In genomic region chr15:51750942-51751686, GRCh38 we compare ENCODE assay signal across 7 cellular contexts. TPM values are rescaled to one million over a fixed set of nuclear protein-coding genes. Genes with fewer than 3 reads are reported as not detected.
DNase-seq lines count a peak whose midpoint lies in the region; ATAC-seq, FAIRE-seq and TF ChIP-seq lines count a peak whose summit lies in the region.

Gene TMOD2 (plus strand): TSS chr15:51751597. CDS start chr15:51766442, 14,845 bp downstream.

- no peaks in the 10 kb centered on the region for H3K9me3 Mint-ChIP-seq in activated CD8-positive, alpha-beta T cell treated with anti-CD3 and anti-CD28 coated beads, Interleukin-2, amount 10 ng/mL, durations not matched to agents 7 days and 5 days (ENCODE audit: insufficient read depth)

- H3K4me1 Mint-ChIP-seq in activated CD8-positive, alpha-beta T cell treated with anti-CD3 and anti-CD28 coated beads, Interleukin-2, amount 10 ng/mL, durations not matched to agents 7 days and 5 days (ENCODE audit: low read depth), result peaks cover 47% of the 10 kb centered on the region

- H3K27ac Mint-ChIP-seq in activated CD8-positive, alpha-beta T cell treated with anti-CD3 and anti-CD28 coated beads, Interleukin-2, amount 10 ng/mL, durations not matched to agents 7 days and 5 days, result peak within 1 kb of the TSS; percentile 51

- no peak for TF ChIP-seq POLR2A in GM12891 (IDR thresholded peaks at IDR 0.05; ENCODE audit: low read depth, low read length)
- no peak for TF ChIP-seq POLR2A in endothelial cell of umbilical vein (IDR thresholded peaks at IDR 0.05; ENCODE audit: low read depth, low read length)

- intact Hi-C loops in endothelial cell of umbilical vein (cut with micrococcal nuclease), result loop anchor here (1.0 kb wide), 1 partner anchor 25 kb away; no protein-coding TSS in a partner anchor

- H3K9ac ChIP-seq in endothelial cell of umbilical vein (replicated peaks; ENCODE audit: extremely low read depth, insufficient read depth, low read length), result no peak within 1 kb of the TSS
- H3K9ac ChIP-seq in subcutaneous abdominal adipose tissue (ENCODE audit: low read length in 5 of 5), result peak within 1 kb of the TSS in 4 of 5 donors; percentile 19 to 60 (median 40)

- no peak within 1 kb of the TSS; the same call in 1 of the 2 replicates for H3K27ac ChIP-seq in HEK293 (ENCODE audit: extremely low read depth, low read depth, low read length)
- no peak within 1 kb of the TSS for H3K27ac ChIP-seq in endothelial cell of umbilical vein (ENCODE audit: insufficient read depth, low read depth, low read length)
- no peak within 1 kb of the TSS for H3K27ac ChIP-seq in subcutaneous abdominal adipose tissue (ENCODE audit: low read depth, low read length)

- no TSS peak for BruUV-seq in endothelial cell of umbilical vein (replicated peaks; lab: Mats Ljungman, UMichigan)

- dilution Hi-C loops in endothelial cell of umbilical vein (cut with MboI; ENCODE audit: extremely low pct_ligation_motif_present, low sequenced_read_pairs), result no loop called here

- H3K27me3 Mint-ChIP-seq in activated CD8-positive, alpha-beta T cell treated with anti-CD3 and anti-CD28 coated beads, Interleukin-2, amount 10 ng/mL, durations not matched to agents 7 days and 5 days (ENCODE audit: low read depth), result peaks cover 27% of the 10 kb centered on the region

- H3K4me2 ChIP-seq in endothelial cell of umbilical vein (ENCODE audit: insufficient read depth, low read length), result peak within 1 kb of the TSS; percentile 43

- peak; percentile 64 for DNase-seq in GM12891 (ENCODE audit: insufficient read length, low spot score)
- DNase-seq in NCI-H1105 (lab: John Stamatoyannopoulos, UW), result peak; percentile 37
- peak; percentile 51 for DNase-seq in activated CD8-positive, alpha-beta T cell treated with anti-CD3 and anti-CD28 coated beads, Interleukin-2, amount 10 ng/mL, durations not matched to agents 7 days and 5 days
- no peak for DNase-seq in endothelial cell of umbilical vein (ENCODE audit: low read depth, low spot score)
- DNase-seq in middle frontal gyrus (ENCODE audit: extremely low spot score, low spot score), result peak; percentile 66

- H3K36me3 Mint-ChIP-seq in activated CD8-positive, alpha-beta T cell treated with anti-CD3 and anti-CD28 coated beads, Interleukin-2, amount 10 ng/mL, durations not matched to agents 7 days and 5 days (ENCODE audit: low read depth), result peaks cover 16% of the 10 kb centered on the region

- H3K79me2 ChIP-seq in endothelial cell of umbilical vein (ENCODE audit: control insufficient read depth, insufficient read depth, low read length), result no peaks in the 10 kb centered on the region

- H3K4me3 ChIP-seq in HEK293 (ENCODE audit: low read depth, low read length), result peak within 1 kb of the TSS; percentile 66
- peak within 1 kb of the TSS; percentile 26 to 54 (median 40) for H3K4me3 ChIP-seq in endothelial cell of umbilical vein (replicated peaks in 1 of 3; ENCODE audit: insufficient read depth in 1 of 3, low read depth in 1 of 3, low read length in 3 of 3)
- H3K4me3 ChIP-seq in subcutaneous abdominal adipose tissue (ENCODE audit: low read depth in 1 of 5, low read length in 5 of 5), result peak within 1 kb of the TSS; percentile 61 to 84 (median 76)

- H3K36me3 ChIP-seq in HEK293 (ENCODE audit: control insufficient read depth in 2 of 2, insufficient read depth in 1 of 2, low read length in 2 of 2) (no peaks in the 10 kb centered on the region), endothelial cell of umbilical vein (ENCODE audit: control insufficient read depth in 2 of 2, extremely low read depth in 1 of 2, insufficient read depth in 2 of 2, low read length in 2 of 2) (no peaks in the 10 kb centered on the region), subcutaneous abdominal adipose tissue (ENCODE audit: control insufficient read depth in 5 of 5, insufficient read depth in 5 of 5, low read length in 5 of 5) (no peaks in the 10 kb centered on the region)

- H3K4me1 ChIP-seq in HEK293 (ENCODE audit: control insufficient read depth, insufficient read depth, low read length) (0 out of 2 replicates have a peak, but pooled peaks cover 2% of the 10 kb centered on the region), endothelial cell of umbilical vein (ENCODE audit: control insufficient read depth, extremely low read depth, insufficient read depth, low read length) (peaks cover 3% of the 10 kb centered on the region), subcutaneous abdominal adipose tissue (ENCODE audit: control insufficient read depth in 5 of 5, insufficient read depth in 5 of 5, low read length in 5 of 5) (peaks cover 0 to 18% (median 14%) of the 10 kb centered on the region in 5 donors)

- TF ChIP-seq CTCF in HEK293 (tag by site-specific recombination; IDR thresholded peaks at IDR 0.05), result no peak
- no peak for TF ChIP-seq CTCF in endothelial cell of umbilical vein (IDR thresholded peaks at IDR 0.05; ENCODE audit: extremely low read depth in 1 of 2, insufficient read depth in 1 of 2, low read depth in 1 of 2, low read length in 2 of 2)

- peak; percentile 92 for ATAC-seq in activated CD8-positive, alpha-beta T cell treated with anti-CD3 and anti-CD28 coated beads, Interleukin-2, amount 10 ng/mL, durations not matched to agents 7 days and 5 days

- POLR2A ChIA-PET in HEK293 (lab: Yijun Ruan, JAX), result interaction anchor here (0.6 kb wide), 1 partner anchor 12 kb away, joined by 3 read pairs; no protein-coding TSS in a partner anchor
- POLR2A ChIA-PET in activated CD8-positive, alpha-beta T cell treated with anti-CD3 and anti-CD28 coated beads, Interleukin-2, amount 10 ng/mL, durations not matched to agents 7 days and 5 days (lab: Charles Lee), result no interaction called here
- POLR2A ChIA-PET in endothelial cell of umbilical vein (lab: Charles Lee), result no interaction called here

- peak within 1 kb of the TSS; percentile 83 for H3K4me3 Mint-ChIP-seq in activated CD8-positive, alpha-beta T cell treated with anti-CD3 and anti-CD28 coated beads, Interleukin-2, amount 10 ng/mL, durations not matched to agents 7 days and 5 days

- H3K9me3 ChIP-seq in HEK293 (ENCODE audit: control insufficient read depth, insufficient read depth, low read depth, low read length) (no peaks in the 10 kb centered on the region), endothelial cell of umbilical vein (replicated peaks; ENCODE audit: control insufficient read depth, insufficient read depth, low read length) (no peaks in the 10 kb centered on the region), subcutaneous abdominal adipose tissue (ENCODE audit: control insufficient read depth in 5 of 5, low read length in 5 of 5) (no peaks in the 10 kb centered on the region)

- H3K27me3 ChIP-seq in endothelial cell of umbilical vein (ENCODE audit: control insufficient read depth in 2 of 2, insufficient read depth in 2 of 2, low read length in 2 of 2) (peaks cover 60 to 65% of the 10 kb centered on the region in 2 experiments), subcutaneous abdominal adipose tissue (ENCODE audit: control insufficient read depth in 5 of 5, insufficient read depth in 4 of 5, low read length in 5 of 5) (no peaks in the 10 kb centered on the region)

- peak within 1 kb of the TSS; percentile 71 for H2AFZ ChIP-seq in endothelial cell of umbilical vein (ENCODE audit: low read depth, low read length)

- no peaks in the 10 kb centered on the region for H3K9me1 ChIP-seq in endothelial cell of umbilical vein (replicated peaks; ENCODE audit: control insufficient read depth, extremely low read depth, insufficient read depth, low read length)

- peak; percentile 93 for FAIRE-seq in GM12891 (lab: Jason Lieb, UNC)
- FAIRE-seq in endothelial cell of umbilical vein (lab: Jason Lieb, UNC), result no peak

- CTCF ChIA-PET in HEK293 (lab: Yijun Ruan, JAX), result interaction anchor here (0.6 kb wide), 1 partner anchor 12 kb away, joined by 3 read pairs; no protein-coding TSS in a partner anchor
- CTCF ChIA-PET in activated CD8-positive, alpha-beta T cell treated with anti-CD3 and anti-CD28 coated beads, Interleukin-2, amount 10 ng/mL, durations not matched to agents 7 days and 5 days (lab: Charles Lee), result interaction anchor here (1.5 to 2.9 kb wide), 2 partner anchors 17 to 25 kb away, joined by 3 to 17 read pairs; no protein-coding TSS in a partner anchor
- CTCF ChIA-PET in endothelial cell of umbilical vein (lab: Charles Lee), result interaction anchor here (1.5 to 1.7 kb wide), 2 partner anchors 19 to 26 kb away, joined by 4 to 9 read pairs; no protein-coding TSS in a partner anchor

- no peaks in the 10 kb centered on the region for H4K20me1 ChIP-seq in endothelial cell of umbilical vein (replicated peaks; ENCODE audit: control insufficient read depth, extremely low read depth, insufficient read depth, low read length)

TF ChIP-seq in GM12891, 5 proteins besides CTCF, POLR2A, EP300 and RAD21 (continues in another document):
- TF ChIP-seq SPI1 (IDR thresholded peaks at IDR 0.05; ENCODE audit: low read depth, low read length), result no peak
- TF ChIP-seq POLR2AphosphoS5 (IDR thresholded peaks at IDR 0.05; ENCODE audit: low read depth, low read length), result no peak
- no peak for TF ChIP-seq TAF1 (IDR thresholded peaks at IDR 0.05; ENCODE audit: low read depth, low read length)
- TF ChIP-seq POU2F2 (IDR thresholded peaks at IDR 0.05; ENCODE audit: low read depth, low read length), result no peak

TF ChIP-seq in HEK293, 187 proteins besides CTCF, POLR2A, EP300 and RAD21 (continues in another document):
- TF ChIP-seq ZNF549 (tag by site-specific recombination; IDR thresholded peaks at IDR 0.05), result no peak
- TF ChIP-seq ZBTB17 (tag by site-specific recombination; IDR thresholded peaks at IDR 0.05), result peak; percentile 70

TF ChIP-seq in endothelial cell of umbilical vein, 7 proteins besides CTCF, POLR2A, EP300 and RAD21:
- no peak for TF ChIP-seq MYC (IDR thresholded peaks at IDR 0.05; ENCODE audit: low read depth, low read length)
- peak; percentile 59 for TF ChIP-seq EZH2 (IDR thresholded peaks at IDR 0.05; ENCODE audit: borderline replicate concordance, low read depth, low read length, severe bottlenecking)

RNA-seq across cellular contexts. Expression of gene TMOD2, which starts in this region (rescaled TPM):
- polyA plus RNA-seq in GM12891 (2012; ENCODE audit: low read depth, missing spikeins), result 1.5 TPM
- 10 to 100 TPM; 12.0 to 12.5 TPM for total RNA-seq in activated CD8-positive, alpha-beta T cell treated with anti-CD3 and anti-CD28 coated beads, Interleukin-2, amount 10 ng/mL, durations not matched to agents 7 days and 5 days
- total RNA-seq in endothelial cell of umbilical vein, result 2.5 and 2.7 TPM in 2 replicates
- polyA plus RNA-seq in endothelial cell of umbilical vein, result 0.32 and 0.46 TPM in 2 replicates
- polyA plus RNA-seq in endothelial cell of umbilical vein (2011; cell fraction: cytosol; rRNA removed), result 0.34 and 0.41 TPM in 2 replicates
- polyA plus RNA-seq in endothelial cell of umbilical vein (2011; cell fraction: nucleus; rRNA removed), result 1.0 and 1.1 TPM in 2 replicates
- polyA plus RNA-seq in endothelial cell of umbilical vein (2012), result 1.4 and 2.1 TPM in 2 replicates
- 0.87 and 1.1 TPM in 2 replicates for polyA minus RNA-seq in endothelial cell of umbilical vein
- polyA minus RNA-seq in endothelial cell of umbilical vein (2011; cell fraction: cytosol; rRNA and poly(A)+ RNA removed), result not detected
- 0.87 and 1.2 TPM in 2 replicates for polyA minus RNA-seq in endothelial cell of umbilical vein (2011; cell fraction: nucleus; rRNA and poly(A)+ RNA removed)
